ENCODE assay signal across 16 cellular contexts in genomic region chr3:12317914-12318313, GRCh38.
"Had no signal": no experiment of that assay in that cellular context is flagged by ENCODE, and none has a peak within 500 bp of the region (broad histone marks: within the 10 kb centered on the region; RNA-seq: fewer than 3 reads in every experiment).

No MANE protein-coding gene starts in this region.

- H3K36me3 ChIP-seq: gastroesophageal sphincter, neural progenitor cell, ovary, SJSA1, WERI-Rb-1 had no signal

- H3K36me3 Mint-ChIP-seq: activated naive CD4-positive, alpha-beta T cell treated with anti-CD3 and anti-CD28 coated beads, Interleukin-2, amount 10 ng/mL, durations not matched to agents 7 days and 5 days; neural progenitor cell; T-cell had no signal

- H3K4me2 ChIP-seq: neural progenitor cell had no signal

- H3K9me3 Mint-ChIP-seq: activated naive CD4-positive, alpha-beta T cell treated with anti-CD3 and anti-CD28 coated beads, Interleukin-2, amount 10 ng/mL, durations not matched to agents 7 days and 5 days; activated T-helper 2 cell treated with anti-CD3 and anti-CD28 coated beads, Interferon-gamma antibody, Interleukin-2, Interleukin-4, amounts not matched to agents 10 μg/mL and 5 μg/mL and 100 μg/mL, durations not matched to agents 14 hours and 24 hours and 36 hours; effector memory CD8-positive, alpha-beta T cell; neural progenitor cell; T-cell had no signal

- H3K9me3 ChIP-seq: gastroesophageal sphincter, ovary, SJSA1, stomach had no signal

- H2AFZ ChIP-seq: neural progenitor cell had no signal

- DNase-seq: activated CD4-positive, alpha-beta T cell treated with anti-CD3 and anti-CD28 coated beads for 4 hours; activated naive CD4-positive, alpha-beta T cell treated with anti-CD3 and anti-CD28 coated beads, Interleukin-2, amount 10 ng/mL, durations not matched to agents 7 days and 5 days; central memory CD4-positive, alpha-beta T cell; effector memory CD8-positive, alpha-beta T cell; hippocampal formation; ovary; stomach; T-cell; T1000; WERI-Rb-1 had no signal

- H3K27me3 ChIP-seq: ovary, stomach had no signal

- H3K4me1 ChIP-seq: gastroesophageal sphincter, SJSA1 had no signal

- H3K27ac Mint-ChIP-seq: activated naive CD4-positive, alpha-beta T cell treated with anti-CD3 and anti-CD28 coated beads, Interleukin-2, amount 10 ng/mL, durations not matched to agents 7 days and 5 days; activated T-helper 2 cell treated with anti-CD3 and anti-CD28 coated beads, Interferon-gamma antibody, Interleukin-2, Interleukin-4, amounts not matched to agents 10 μg/mL and 5 μg/mL and 100 μg/mL, durations not matched to agents 14 hours and 24 hours and 36 hours; effector memory CD8-positive, alpha-beta T cell; neural progenitor cell; T-cell had no signal

- H3K27ac ChIP-seq: epithelial cell of prostate, gastroesophageal sphincter, neural progenitor cell, ovary, SJSA1, WERI-Rb-1 had no signal

- H3K4me3 Mint-ChIP-seq: activated naive CD4-positive, alpha-beta T cell treated with anti-CD3 and anti-CD28 coated beads, Interleukin-2, amount 10 ng/mL, durations not matched to agents 7 days and 5 days; effector memory CD8-positive, alpha-beta T cell; neural progenitor cell; T-cell had no signal

- H3K4me1 Mint-ChIP-seq: activated naive CD4-positive, alpha-beta T cell treated with anti-CD3 and anti-CD28 coated beads, Interleukin-2, amount 10 ng/mL, durations not matched to agents 7 days and 5 days; T-cell had no signal

- H3K9ac ChIP-seq: neural progenitor cell had no signal

- H3K4me3 ChIP-seq: gastroesophageal sphincter, neural progenitor cell, ovary, SJSA1, skin epidermis, stomach had no signal
